In the genomic region with DNA sequence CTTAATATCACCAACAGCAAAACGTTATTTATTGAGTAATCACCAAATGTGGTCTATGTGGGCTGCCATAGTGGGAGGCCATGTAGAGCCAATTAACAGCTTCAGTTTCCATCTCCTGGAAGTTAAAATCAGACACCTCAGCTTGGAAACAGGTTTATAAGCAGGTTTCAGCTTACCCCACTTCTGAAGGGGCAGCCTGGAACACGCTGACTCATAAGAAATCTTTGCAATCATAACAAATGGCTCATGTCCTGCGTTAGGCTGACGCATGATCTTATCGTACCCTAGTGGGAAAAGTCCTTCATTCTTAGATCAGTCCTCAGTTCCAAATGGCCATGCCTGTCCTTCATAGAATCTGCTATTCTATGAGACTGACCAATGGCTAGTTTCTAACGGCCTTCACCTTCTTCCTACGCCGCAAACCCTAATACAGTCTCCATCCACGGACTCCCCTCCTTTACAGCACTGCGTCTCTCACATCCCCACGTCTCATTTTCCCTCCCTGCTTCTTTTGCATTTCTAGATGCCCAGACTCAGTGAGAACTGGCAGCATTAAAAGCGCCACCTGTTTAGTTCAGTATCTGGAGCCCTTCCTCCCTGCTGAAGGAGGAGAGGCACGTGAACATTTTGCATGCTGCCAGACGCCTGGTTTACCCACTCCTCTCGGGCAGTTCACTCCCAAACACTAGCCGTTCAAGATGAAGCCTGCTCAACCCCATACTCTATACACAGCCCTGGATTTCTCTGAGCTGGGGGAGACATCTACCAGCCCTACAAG, we compare ENCODE assay signal across 9 cellular contexts. TPM values are rescaled to one million over a fixed set of nuclear protein-coding genes. Genes with fewer than 3 reads are reported as not detected.
DNase-seq lines count a peak whose midpoint lies in the region; ATAC-seq and TF ChIP-seq lines count a peak whose summit lies in the region.
"Had no signal": no experiment of that assay in that cellular context is flagged by ENCODE, and none has a peak within 500 bp of the region (broad histone marks: within the 10 kb centered on the region; RNA-seq: fewer than 3 reads in every experiment).

No MANE protein-coding gene starts in this region.

- peaks cover 25% of the 10 kb centered on the region for H3K4me1 ChIP-seq in left ventricle myocardium inferior

- intact Hi-C loops in natural killer cell (cut with micrococcal nuclease) (no loop called here), left ventricle myocardium inferior (cut with micrococcal nuclease) (no loop called here)

- H3K4me3 ChIP-seq in left ventricle myocardium inferior, result no peak overlapping the region

- peaks cover 7 to 12% of the 10 kb centered on the region in 2 donors for H3K4me1 Mint-ChIP-seq in natural killer cell treated with Interleukin-12 subunit alpha and Interleukin-12 subunit beta and Interleukin-15 and Interleukin-18, amount 100 ng/mL, for 72 hours (ENCODE audit: low read depth in 2 of 2)
- H3K4me1 Mint-ChIP-seq in natural killer cell (no peaks in the 10 kb centered on the region), type B pancreatic cell (ENCODE audit: unreplicated experiment) (peaks cover 12% of the 10 kb centered on the region)

- TF ChIP-seq CTCF in natural killer cell (IDR thresholded peaks at IDR 0.05), result no peak
- no peak for TF ChIP-seq CTCF in VCaP (conservative IDR thresholded peaks at IDR 0.05)
- no peak for TF ChIP-seq CTCF in left ventricle myocardium inferior (IDR thresholded peaks at IDR 0.05; ENCODE audit: borderline replicate concordance)
- TF ChIP-seq CTCF in type B pancreatic cell (conservative IDR thresholded peaks at IDR 0.05), result no peak

- H3K4me3 Mint-ChIP-seq in natural killer cell treated with Interleukin-12 subunit alpha and Interleukin-12 subunit beta and Interleukin-15 and Interleukin-18, amount 100 ng/mL, for 72 hours, result peak overlapping the region; percentile 33
- H3K4me3 Mint-ChIP-seq in natural killer cell, result no peak overlapping the region
- peak overlapping the region; percentile 40 for H3K4me3 Mint-ChIP-seq in type B pancreatic cell

- no peak for DNase-seq in natural killer cell treated with Interleukin-12 subunit alpha and Interleukin-12 subunit beta and Interleukin-15 and Interleukin-18, amount 100 ng/mL, for 72 hours (ENCODE audit: low spot score)
- DNase-seq in natural killer cell (no peak), left ventricle myocardium inferior (no peak), type B pancreatic cell (ENCODE audit: extremely low spot score, unreplicated experiment) (no peak), nucleus accumbens (lab: John Stamatoyannopoulos, UW) (no peak), NOMO-1 (lab: John Stamatoyannopoulos, UW; ENCODE audit: unreplicated experiment in 2 of 2) (no peak)

- peak overlapping the region in 1 of 2 donors; percentile 72 for H3K27ac Mint-ChIP-seq in natural killer cell treated with Interleukin-12 subunit alpha and Interleukin-12 subunit beta and Interleukin-15 and Interleukin-18, amount 100 ng/mL, for 72 hours
- H3K27ac Mint-ChIP-seq in natural killer cell (no peak overlapping the region), type B pancreatic cell (peak overlapping the region; percentile 96)

- no peaks in the 10 kb centered on the region for H3K36me3 Mint-ChIP-seq in natural killer cell treated with Interleukin-12 subunit alpha and Interleukin-12 subunit beta and Interleukin-15 and Interleukin-18, amount 100 ng/mL, for 72 hours
- no peaks in the 10 kb centered on the region for H3K36me3 Mint-ChIP-seq in natural killer cell
- no peaks in the 10 kb centered on the region for H3K36me3 Mint-ChIP-seq in type B pancreatic cell

- H3K27ac ChIP-seq in VCaP (peak overlapping the region; percentile 59), left ventricle myocardium inferior (replicated peaks) (peak overlapping the region; percentile 10)

- H3K36me3 ChIP-seq in left ventricle myocardium inferior, result no peaks in the 10 kb centered on the region

- H3K27me3 ChIP-seq in left ventricle myocardium inferior (ENCODE audit: low read depth), result no peaks in the 10 kb centered on the region
- H3K27me3 ChIP-seq: dorsolateral prefrontal cortex had no signal

- peak; percentile 52 to 70 for ATAC-seq in natural killer cell treated with Interleukin-12 subunit alpha and Interleukin-12 subunit beta and Interleukin-15 and Interleukin-18, amount 100 ng/mL, for 72 hours
- ATAC-seq in natural killer cell, result no peak
- ATAC-seq in HG03442 (IDR thresholded peaks at IDR 0.05; ENCODE audit: unreplicated experiment), result no peak

- H3K9me3 Mint-ChIP-seq in natural killer cell treated with Interleukin-12 subunit alpha and Interleukin-12 subunit beta and Interleukin-15 and Interleukin-18, amount 100 ng/mL, for 72 hours, result no peaks in the 10 kb centered on the region
- H3K9me3 Mint-ChIP-seq in natural killer cell, result no peaks in the 10 kb centered on the region
- no peaks in the 10 kb centered on the region for H3K9me3 Mint-ChIP-seq in type B pancreatic cell

- no peaks in the 10 kb centered on the region for H3K9me3 ChIP-seq in left ventricle myocardium inferior (replicated peaks)

- peaks cover 0 to 9% of the 10 kb centered on the region in 2 donors for H3K27me3 Mint-ChIP-seq in natural killer cell treated with Interleukin-12 subunit alpha and Interleukin-12 subunit beta and Interleukin-15 and Interleukin-18, amount 100 ng/mL, for 72 hours
- peaks cover 12 to 15% of the 10 kb centered on the region in 2 donors for H3K27me3 Mint-ChIP-seq in natural killer cell (ENCODE audit: low read depth in 2 of 2)
- peaks cover 4% of the 10 kb centered on the region for H3K27me3 Mint-ChIP-seq in type B pancreatic cell

RNA-seq across cellular contexts. Expression of gene BZW1, which starts 24.2 kb away (rescaled TPM):
- 100 to 1,000 TPM; 327 to 422 TPM for total RNA-seq in natural killer cell treated with Interleukin-12 subunit alpha and Interleukin-12 subunit beta and Interleukin-15 and Interleukin-18, amount 100 ng/mL, for 72 hours
- total RNA-seq in natural killer cell, result 100 to 1,000 TPM; 393 to 417 (median 411) TPM
- total RNA-seq in left ventricle myocardium inferior, result 63.2 TPM
- 254 and 275 TPM in 2 replicates for total RNA-seq in type B pancreatic cell (ENCODE audit: low replicate concordance)

Comparison
In these comparisons a context has a peak if more than half of its experiments do, and no peak if none do; other contexts are left out.
1. ATAC-seq: peak in natural killer cell treated with Interleukin-12 subunit alpha and Interleukin-12 subunit beta and Interleukin-15 and Interleukin-18, amount 100 ng/mL, for 72 hours (2 of 2); none in natural killer cell (0 of 3) and HG03442 (single experiment).